Comparison of ENCODE assay signal across 8 cellular contexts in genomic region chr7:131235489-131236317, GRCh38.
DNase-seq lines count a peak whose midpoint lies in the region; ATAC-seq lines count a peak whose summit lies in the region.

No MANE protein-coding gene starts in this region.

- no peaks in the 10 kb centered on the region for H3K9me3 ChIP-seq in GM23248 (ENCODE audit: low read depth)

- no peaks in the 10 kb centered on the region for H3K9me3 Mint-ChIP-seq in activated naive CD8-positive, alpha-beta T cell treated with anti-CD3 and anti-CD28 coated beads, Interleukin-2, amount 10 ng/mL, durations not matched to agents 7 days and 5 days
- no peaks in the 10 kb centered on the region for H3K9me3 Mint-ChIP-seq in immature natural killer cell

- no peak overlapping the region; the same call in 1 of the 2 replicates for H3K4me3 ChIP-seq in GM23248

- H3K27ac Mint-ChIP-seq in activated naive CD8-positive, alpha-beta T cell treated with anti-CD3 and anti-CD28 coated beads, Interleukin-2, amount 10 ng/mL, durations not matched to agents 7 days and 5 days, result peak overlapping the region; percentile 90
- peak overlapping the region; percentile 92 to 98 (median 96) for H3K27ac Mint-ChIP-seq in immature natural killer cell

- no peaks in the 10 kb centered on the region for H3K79me2 ChIP-seq in GM23248 (ENCODE audit: insufficient read depth)

- H3K27me3 ChIP-seq in GM23248 (replicated peaks; ENCODE audit: insufficient read depth), result no peaks in the 10 kb centered on the region

- peak overlapping the region; percentile 60 for H2AFZ ChIP-seq in GM23248

- ATAC-seq in activated naive CD8-positive, alpha-beta T cell treated with anti-CD3 and anti-CD28 coated beads, Interleukin-2, amount 10 ng/mL, durations not matched to agents 7 days and 5 days (ENCODE audit: low read depth), result peak; percentile 70
- ATAC-seq in GM19463 (IDR thresholded peaks at IDR 0.05; ENCODE audit: unreplicated experiment) (no peak), HG02763 (IDR thresholded peaks at IDR 0.05; ENCODE audit: unreplicated experiment) (no peak)

- peaks cover 17% of the 10 kb centered on the region for H3F3A ChIP-seq in GM23248 (ENCODE audit: insufficient read depth)

- peaks cover 53% of the 10 kb centered on the region for H3K4me1 Mint-ChIP-seq in activated naive CD8-positive, alpha-beta T cell treated with anti-CD3 and anti-CD28 coated beads, Interleukin-2, amount 10 ng/mL, durations not matched to agents 7 days and 5 days
- peaks cover 54 to 59% of the 10 kb centered on the region in 2 donors for H3K4me1 Mint-ChIP-seq in immature natural killer cell

- POLR2A ChIA-PET in activated naive CD8-positive, alpha-beta T cell treated with anti-CD3 and anti-CD28 coated beads, Interleukin-2, amount 10 ng/mL, durations not matched to agents 7 days and 5 days (lab: Charles Lee), result interaction anchor here (0.6 to 3.8 kb wide), 5 partner anchors 45 to 1184 kb away, joined by 3 to 24 read pairs (median 3); partner anchors contain the start of gene ZC3HC1

- peak overlapping the region; percentile 60 for H3K4me3 Mint-ChIP-seq in activated naive CD8-positive, alpha-beta T cell treated with anti-CD3 and anti-CD28 coated beads, Interleukin-2, amount 10 ng/mL, durations not matched to agents 7 days and 5 days
- peak overlapping the region; percentile 36 to 76 (median 65) for H3K4me3 Mint-ChIP-seq in immature natural killer cell

- H3K4me2 ChIP-seq in GM23248 (ENCODE audit: unreplicated experiment), result peak overlapping the region; percentile 66

- H3K36me3 ChIP-seq in GM23248 (ENCODE audit: low read depth), result no peaks in the 10 kb centered on the region

- DNase-seq in GM23248 (peak; percentile 98), SK-MEL-5 (ENCODE audit: low read depth, low spot score) (peak; percentile 78), immature natural killer cell (peak; percentile 84 to 91 (median 86)), germinal center (ENCODE audit: low spot score) (no peak)
- DNase-seq in activated naive CD8-positive, alpha-beta T cell treated with anti-CD3 and anti-CD28 coated beads, Interleukin-2, amount 10 ng/mL, durations not matched to agents 7 days and 5 days, result peak; percentile 54
- DNase-seq in stimulated activated CD4-positive, alpha-beta T cell treated with anti-CD3 and anti-CD28 coated beads, Interleukin-4, amount 100 ng/mL, for 1 hour, result peak; percentile 56

- H3K27me3 Mint-ChIP-seq in activated naive CD8-positive, alpha-beta T cell treated with anti-CD3 and anti-CD28 coated beads, Interleukin-2, amount 10 ng/mL, durations not matched to agents 7 days and 5 days, result no peaks in the 10 kb centered on the region
- peaks cover 2 to 17% (median 16%) of the 10 kb centered on the region in 3 donors for H3K27me3 Mint-ChIP-seq in immature natural killer cell (ENCODE audit: low read depth in 3 of 3)

- H3K36me3 Mint-ChIP-seq in activated naive CD8-positive, alpha-beta T cell treated with anti-CD3 and anti-CD28 coated beads, Interleukin-2, amount 10 ng/mL, durations not matched to agents 7 days and 5 days, result peaks cover 5% of the 10 kb centered on the region
- no peaks in the 10 kb centered on the region for H3K36me3 Mint-ChIP-seq in immature natural killer cell

- peak overlapping the region; percentile 79 for H3K27ac ChIP-seq in GM23248

- no peaks in the 10 kb centered on the region for H3K9me2 ChIP-seq in GM23248 (ENCODE audit: insufficient read depth)

- 36% methylated on average over 13 of the region's 13 CpGs for WGBS in GM23248 (ENCODE audit: low coverage in 1 of 2, low lambda C conversion rate in 2 of 2, missing lambda C conversion rate in 2 of 2), 2 experiments

- H3K4me1 ChIP-seq in GM23248 (ENCODE audit: insufficient read depth), result peaks cover 32% of the 10 kb centered on the region

- H4K20me1 ChIP-seq in GM23248 (ENCODE audit: insufficient read depth), result no peaks in the 10 kb centered on the region

- H3K9ac ChIP-seq in GM23248, result peak overlapping the region; percentile 62

- in situ Hi-C loops in GM23248 (cut with MboI), result no loop called here
- in situ Hi-C loops in SK-MEL-5 (cut with HindIII; ENCODE audit: low pct_unique_long_range_greater_than_20kb, low sequenced_read_pairs), result no loop called here
